ENCODE assay signal across 8 cellular contexts in genomic region chr1:15027515-15027948, GRCh38.
DNase-seq lines count a peak whose midpoint lies in the region; ATAC-seq and TF ChIP-seq lines count a peak whose summit lies in the region.

No MANE protein-coding gene starts in this region.

- H3K27me3 ChIP-seq in heart right ventricle = no peaks in the 10 kb centered on the region
- no peaks in the 10 kb centered on the region for H3K27me3 ChIP-seq in CD4-positive, alpha-beta memory T cell (ENCODE audit: insufficient read depth, low read length)

- H3K9me3 ChIP-seq in heart right ventricle = no peaks in the 10 kb centered on the region
- no peaks in the 10 kb centered on the region for H3K9me3 ChIP-seq in CD4-positive, alpha-beta memory T cell (ENCODE audit: control insufficient read depth in 1 of 2, low read length in 2 of 2)

- H3K27ac Mint-ChIP-seq in CD4-positive, alpha-beta memory T cell = no peak overlapping the region

- ATAC-seq in heart right ventricle (peak; percentile 56 to 89 (median 78)), GM21529 (IDR thresholded peaks at IDR 0.05; ENCODE audit: unreplicated experiment) (no peak)

- 46 to 50% methylated on average over 11 of the region's 11 CpGs for WGBS in heart right ventricle, 2 donors

- peak; percentile 80 to 95 (median 90) for TF ChIP-seq CTCF in heart right ventricle (IDR thresholded peaks at IDR 0.05)

- H3K4me1 Mint-ChIP-seq in CD4-positive, alpha-beta memory T cell = no peaks in the 10 kb centered on the region

- no peak overlapping the region for H3K4me3 Mint-ChIP-seq in CD4-positive, alpha-beta memory T cell

- peaks cover 0 to 6% (median 0%) of the 10 kb centered on the region in 8 donors for H3K9me3 Mint-ChIP-seq in CD4-positive, alpha-beta memory T cell

- peak; percentile 11 for DNase-seq in activated naive CD4-positive, alpha-beta T cell treated with Interleukin-2 at 50 U/mL for 16 hours
- no peak for DNase-seq in activated naive CD4-positive, alpha-beta T cell treated with anti-CD3 and anti-CD28 coated beads, Interleukin-2, amount 50 U/mL, for 16 hours
- DNase-seq in NCI-H460 (ENCODE audit: extremely low read depth, low read depth) (peak; percentile 34), heart right ventricle (peak; percentile 65 to 77), renal cortical epithelial cell (ENCODE audit: low read depth) (peak; percentile 73)
- DNase-seq in CD4-positive, alpha-beta memory T cell = no peak

- POLR2A ChIA-PET in CD4-positive, alpha-beta memory T cell (lab: Charles Lee; ENCODE audit: partially characterized antibody) = no interaction called here

- H3K36me3 ChIP-seq in heart right ventricle = no peaks in the 10 kb centered on the region
- no peaks in the 10 kb centered on the region for H3K36me3 ChIP-seq in CD4-positive, alpha-beta memory T cell (ENCODE audit: insufficient read depth, low read length)

- H3K36me3 Mint-ChIP-seq in CD4-positive, alpha-beta memory T cell = no peaks in the 10 kb centered on the region

- H3K4me1 ChIP-seq in heart right ventricle = peaks cover 0 to 13% (median 0%) of the 10 kb centered on the region in 9 donors
- H3K4me1 ChIP-seq in CD4-positive, alpha-beta memory T cell (ENCODE audit: insufficient read depth, low read length) = no peaks in the 10 kb centered on the region

- H3K27ac ChIP-seq in angular gyrus (ENCODE audit: low read depth, low read length) = peak overlapping the region; percentile 31
- H3K27ac ChIP-seq in heart right ventricle = no peak overlapping the region
- no peak overlapping the region for H3K27ac ChIP-seq in CD4-positive, alpha-beta memory T cell (ENCODE audit: low read depth, low read length)

- H3K27me3 Mint-ChIP-seq in CD4-positive, alpha-beta memory T cell = peaks cover 0 to 5% of the 10 kb centered on the region in 2 donors

- intact Hi-C loops in heart right ventricle (cut with DNase I) = loop anchor here in 8 of 10 donors (2.0 to 10.0 kb wide), 10 partner anchors 100 to 913 kb away; no protein-coding TSS in a partner anchor
- intact Hi-C loops in CD4-positive, alpha-beta memory T cell (cut with micrococcal nuclease) = no loop called here

- CTCF ChIA-PET in CD4-positive, alpha-beta memory T cell (lab: Charles Lee; ENCODE audit: partially characterized antibody) = interaction anchor here (1.1 to 1.4 kb wide), 2 partner anchors 9 to 14 kb away, joined by 3 to 6 read pairs; no protein-coding TSS in a partner anchor

- H3K4me3 ChIP-seq in heart right ventricle = no peak overlapping the region
- H3K4me3 ChIP-seq in CD4-positive, alpha-beta memory T cell (ENCODE audit: low read length in 2 of 2) = no peak overlapping the region

Comparison
In these comparisons a context has a peak if more than half of its experiments do, and no peak if none do; other contexts are left out.
1. DNase-seq: peak in activated naive CD4-positive, alpha-beta T cell treated with Interleukin-2 at 50 U/mL for 16 hours (single experiment), NCI-H460 (single experiment), heart right ventricle (2 of 2) and renal cortical epithelial cell (single experiment); none in activated naive CD4-positive, alpha-beta T cell treated with anti-CD3 and anti-CD28 coated beads, Interleukin-2, amount 50 U/mL, for 16 hours (single experiment) and CD4-positive, alpha-beta memory T cell (0 of 5).